ENCODE assay signal across 27 cellular contexts in the genomic region with DNA sequence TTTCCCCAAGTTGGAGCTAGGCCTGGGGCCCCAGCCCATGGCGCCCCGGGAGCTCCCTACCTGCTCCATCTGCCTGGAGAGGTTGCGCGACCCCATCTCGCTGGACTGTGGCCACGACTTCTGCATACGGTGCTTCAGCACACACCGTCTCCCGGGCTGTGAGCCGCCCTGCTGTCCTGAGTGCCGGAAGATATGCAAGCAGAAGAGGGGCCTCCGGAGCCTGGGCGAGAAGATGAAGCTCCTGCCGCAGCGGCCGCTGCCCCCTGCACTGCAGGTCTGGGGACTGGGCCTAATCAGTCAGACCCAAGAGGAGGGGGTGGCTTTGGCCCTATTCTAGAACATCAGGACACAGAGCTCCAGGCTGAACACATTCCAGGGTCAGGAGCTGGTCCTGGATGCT. TPM values are rescaled to one million over a fixed set of nuclear protein-coding genes. Genes with fewer than 3 reads are reported as not detected.
"Had no signal": no experiment of that assay in that cellular context is flagged by ENCODE, and none has a peak within 500 bp of the region (broad histone marks: within the 10 kb centered on the region; RNA-seq: fewer than 3 reads in every experiment).

No MANE protein-coding gene starts in this region.

- H3K27me3 ChIP-seq: gastroesophageal sphincter, heart left ventricle, right atrium auricular region, vagina had no signal

- H3K9me3 ChIP-seq: gastroesophageal sphincter, heart left ventricle, lower lobe of right lung, right atrium auricular region, vagina had no signal

- DNase-seq: effector CD8-positive, alpha-beta T cell; endodermal cell; foreskin fibroblast; heart left ventricle; immature natural killer cell; islet precursor cell; kidney glomerular epithelial cell; left colon; left ventricle myocardium superior; lower lobe of right lung; naive B cell; stimulated activated CD4-positive, alpha-beta T cell treated with anti-CD3 and anti-CD28 coated beads, Interleukin-2, amount 100 ng/mL, for 24 hours; stimulated activated CD4-positive, alpha-beta T cell treated with anti-CD3 and anti-CD28 coated beads, Interleukin-4, amount 100 ng/mL, for 24 hours; stimulated activated naive CD8-positive, alpha-beta T cell treated with anti-CD3 and anti-CD28 coated beads, Interleukin-15, Interleukin-2, amounts not matched to agents 100 U/mL and 50 U/mL, for 24 hours; trophoblast cell had no signal

- ATAC-seq: esophagus mucosa; gastroesophageal sphincter; heart left ventricle; left colon; lower lobe of right lung; natural killer cell treated with Interleukin-12 subunit alpha and Interleukin-12 subunit beta and Interleukin-15 and Interleukin-18, amount 100 ng/mL, for 72 hours; sciatic nerve; stimulated activated memory B cell treated with anti-CD40 and anti-IgM and Interleukin-4, amounts not matched to agents 10 μg/mL and 1 μg/mL and 100 μg/mL, for 72 hours; stimulated activated naive CD8-positive, alpha-beta T cell treated with anti-CD3 and anti-CD28 coated beads, Interleukin-15, Interleukin-2, amounts not matched to agents 100 U/mL and 50 U/mL, for 24 hours had no signal

- H3K36me3 ChIP-seq: gastroesophageal sphincter, heart left ventricle, lower lobe of right lung, right atrium auricular region, vagina had no signal

- FAIRE-seq: colon had no signal

- H3K27ac ChIP-seq: epithelial cell of prostate, gastroesophageal sphincter, heart left ventricle, lower lobe of right lung, parathyroid adenoma, right atrium auricular region, vagina had no signal

- H3K4me1 ChIP-seq: lower lobe of right lung had no signal

- H3K4me3 ChIP-seq: smooth muscle cell, vagina had no signal

RNA-seq across cellular contexts. Expression of gene MFAP4, which starts 25.5 kb away (rescaled TPM):
- total RNA-seq: mononuclear cell; natural killer cell treated with Interleukin-12 subunit alpha and Interleukin-12 subunit beta and Interleukin-15 and Interleukin-18, amount 100 ng/mL, for 72 hours had no signal
